ENCODE assay signal across 8 cellular contexts in the genomic region with DNA sequence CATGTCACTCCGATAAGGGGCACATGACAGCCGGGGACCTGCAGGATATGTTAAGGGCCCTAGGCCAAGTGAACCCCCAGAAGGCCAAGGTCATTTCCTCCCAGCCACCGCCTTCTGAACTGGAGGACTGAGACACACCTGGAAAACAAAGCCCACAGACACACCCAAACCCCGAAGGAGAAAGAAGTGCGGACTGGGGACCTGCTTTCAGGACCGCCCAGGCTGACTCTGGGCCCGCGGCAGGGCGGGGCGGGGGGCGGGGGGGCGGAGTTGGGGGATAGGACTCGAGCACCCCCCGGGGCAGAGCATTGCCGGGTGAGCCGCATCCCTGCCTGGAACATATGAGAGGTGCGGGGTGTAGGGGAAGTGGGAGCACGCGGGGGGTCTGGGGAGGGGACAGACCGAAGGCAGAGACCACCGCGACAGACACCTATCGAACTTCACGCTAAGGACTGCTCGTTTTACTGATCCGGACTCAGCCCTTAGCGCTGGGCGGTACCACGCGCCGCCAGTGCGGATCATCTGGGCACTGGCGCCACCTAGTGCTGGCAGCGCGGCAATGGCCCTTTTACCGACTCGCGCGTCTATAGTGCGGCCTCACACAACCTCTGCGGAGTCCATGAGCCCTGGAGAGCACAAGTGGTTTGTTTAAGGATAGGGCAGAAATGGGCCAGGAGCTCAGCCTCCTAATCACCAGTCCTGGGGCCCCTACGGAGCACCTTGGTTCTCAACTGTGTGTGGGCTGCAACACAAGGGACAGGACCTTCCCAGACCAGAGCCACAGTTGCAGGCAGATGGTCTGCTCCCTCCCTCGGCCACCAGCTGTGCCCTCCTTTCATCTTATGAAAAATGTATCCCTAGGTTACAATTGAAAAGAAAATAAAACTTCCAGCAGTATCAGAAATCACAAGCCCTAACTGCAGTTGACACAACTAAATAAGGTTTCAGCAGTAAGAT.
DNase-seq lines count a peak whose midpoint lies in the region; ATAC-seq, FAIRE-seq and TF ChIP-seq lines count a peak whose summit lies in the region.

No MANE protein-coding gene starts in this region.

- peak; percentile 27 for FAIRE-seq in G401.6 (lab: Jason Lieb, UNC)

- no peak overlapping the region for H3K27ac ChIP-seq in SJCRH30
- no peak overlapping the region for H3K27ac ChIP-seq in thoracic aorta

- H3K4me1 ChIP-seq in SJCRH30 (no peaks in the 10 kb centered on the region), thoracic aorta (ENCODE audit: control insufficient read depth in 1 of 2, low read depth in 2 of 2) (no peaks in the 10 kb centered on the region)

- H3K27me3 Mint-ChIP-seq in activated naive CD4-positive, alpha-beta T cell treated with anti-CD3 and anti-CD28 coated beads for 36 hours (ENCODE audit: low read depth), result peaks cover 9% of the 10 kb centered on the region
- peaks cover 38% of the 10 kb centered on the region for H3K27me3 Mint-ChIP-seq in osteocyte (ENCODE audit: unreplicated experiment)

- H3K4me1 Mint-ChIP-seq in activated naive CD4-positive, alpha-beta T cell treated with anti-CD3 and anti-CD28 coated beads for 36 hours (ENCODE audit: low read depth), result peaks cover 1% of the 10 kb centered on the region
- peaks cover 3% of the 10 kb centered on the region for H3K4me1 Mint-ChIP-seq in osteocyte (ENCODE audit: unreplicated experiment)

- intact Hi-C loops in activated naive CD4-positive, alpha-beta T cell treated with anti-CD3 and anti-CD28 coated beads for 36 hours (cut with micrococcal nuclease), result loop anchor here (1.0 to 5.0 kb wide), 9 partner anchors 17 to 1217 kb away; no protein-coding TSS in a partner anchor

- H3K9me3 Mint-ChIP-seq in activated naive CD4-positive, alpha-beta T cell treated with anti-CD3 and anti-CD28 coated beads for 36 hours, result no peaks in the 10 kb centered on the region
- no peaks in the 10 kb centered on the region for H3K9me3 Mint-ChIP-seq in osteocyte (ENCODE audit: unreplicated experiment)

- TF ChIP-seq CTCF in LNCaP clone FGC (IDR thresholded peaks at IDR 0.05; ENCODE audit: control insufficient read depth, extremely low read depth, insufficient read depth) (peak; percentile 99), osteocyte (IDR thresholded peaks at IDR 0.05) (peak; percentile 98), thoracic aorta (IDR thresholded peaks at IDR 0.05) (peak; percentile 79)

- H3K36me3 Mint-ChIP-seq in activated naive CD4-positive, alpha-beta T cell treated with anti-CD3 and anti-CD28 coated beads for 36 hours (ENCODE audit: low read depth), result no peaks in the 10 kb centered on the region
- no peaks in the 10 kb centered on the region for H3K36me3 Mint-ChIP-seq in osteocyte (ENCODE audit: unreplicated experiment)

- peak; percentile 69 for ATAC-seq in thoracic aorta (ENCODE audit: insufficient number of reproducible peaks, low FRiP score, low read depth)

- CTCF ChIA-PET in activated naive CD4-positive, alpha-beta T cell treated with anti-CD3 and anti-CD28 coated beads for 36 hours (lab: Charles Lee), result interaction anchor here (0.6 to 2.8 kb wide), 4 partner anchors 17 to 112 kb away, joined by 3 to 13 read pairs (median 8); no protein-coding TSS in a partner anchor

- H3K9me3 ChIP-seq in SJCRH30 (replicated peaks) (no peaks in the 10 kb centered on the region), thoracic aorta (no peaks in the 10 kb centered on the region)

- H3K36me3 ChIP-seq in H7 (replicated peaks; ENCODE audit: control insufficient read depth, insufficient read depth, low read length), result no peaks in the 10 kb centered on the region
- H3K36me3 ChIP-seq in SJCRH30, result no peaks in the 10 kb centered on the region
- no peaks in the 10 kb centered on the region for H3K36me3 ChIP-seq in thoracic aorta

- H3K27me3 ChIP-seq in H7 (ENCODE audit: control insufficient read depth, insufficient read depth, low read length) (peaks cover 12% of the 10 kb centered on the region; the same call in 1 of the 2 replicates), SJCRH30 (peaks cover 22% of the 10 kb centered on the region; the same call in 1 of the 2 replicates), thoracic aorta (replicated peaks; ENCODE audit: insufficient read depth) (no peaks in the 10 kb centered on the region)

- H3K4me3 Mint-ChIP-seq in activated naive CD4-positive, alpha-beta T cell treated with anti-CD3 and anti-CD28 coated beads for 36 hours, result peak overlapping the region; percentile 67
- peak overlapping the region; percentile 69 for H3K4me3 Mint-ChIP-seq in osteocyte (ENCODE audit: unreplicated experiment)

- no peak overlapping the region for H3K27ac Mint-ChIP-seq in activated naive CD4-positive, alpha-beta T cell treated with anti-CD3 and anti-CD28 coated beads for 36 hours
- no peak overlapping the region for H3K27ac Mint-ChIP-seq in osteocyte (ENCODE audit: unreplicated experiment)

- H3K4me3 ChIP-seq in H7 (ENCODE audit: insufficient read depth, low read depth, low read length) (peak overlapping the region; percentile 38), LNCaP clone FGC (ENCODE audit: low read depth, low read length) (no peak overlapping the region), SJCRH30 (peak overlapping the region; percentile 56), thoracic aorta (peak overlapping the region; percentile 66)

- DNase-seq in H7 (peak; percentile 90), LNCaP clone FGC (ENCODE audit: low read depth) (peak; percentile 38), SJCRH30 (peak; percentile 58 to 82), glomerular visceral epithelial cell (ENCODE audit: extremely low spot score) (peak; percentile 67), osteocyte (ENCODE audit: extremely low spot score, unreplicated experiment) (peak; percentile 91), thoracic aorta (ENCODE audit: low spot score) (no peak)
- DNase-seq in activated naive CD4-positive, alpha-beta T cell treated with anti-CD3 and anti-CD28 coated beads for 36 hours, result peak; percentile 79
